10 cellular contexts compared by ENCODE assay signal in the genomic region with DNA sequence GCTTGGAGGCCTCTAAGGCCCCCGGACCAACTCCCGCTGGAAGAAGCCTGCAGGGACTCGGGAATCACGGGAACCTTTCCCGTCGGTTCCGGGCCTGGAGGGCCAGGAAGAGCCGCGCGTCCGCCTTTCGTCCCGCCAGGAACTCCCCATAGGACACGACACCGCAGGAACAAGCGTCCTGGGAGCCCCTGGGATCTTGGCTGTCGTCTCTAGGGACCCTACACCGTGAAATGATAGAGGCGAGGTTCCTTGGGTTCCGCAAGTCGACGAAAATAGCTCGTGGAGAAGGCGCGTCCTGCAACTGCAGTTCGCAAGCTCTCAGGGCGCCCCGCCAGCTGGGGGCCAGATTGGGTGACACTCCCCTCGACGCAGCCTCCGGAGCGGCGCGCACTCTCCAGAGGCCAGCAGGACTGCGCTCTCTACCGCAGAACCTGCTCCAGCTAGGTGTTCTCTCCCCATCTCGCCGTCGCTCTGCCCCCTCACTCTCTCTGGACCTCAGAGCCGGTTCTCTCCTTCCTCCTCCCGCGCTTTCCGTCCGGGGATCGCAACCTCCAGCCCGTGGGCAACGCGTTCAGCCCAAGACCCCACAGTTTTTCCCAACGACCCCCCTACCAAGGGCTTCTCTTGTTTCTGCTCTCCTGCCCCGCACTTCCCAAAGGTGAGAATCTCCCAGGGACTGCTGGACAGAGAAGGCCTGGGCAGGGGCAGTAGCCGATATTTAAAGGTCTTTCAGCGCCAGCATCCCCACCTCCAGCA. TPM values are rescaled to one million over a fixed set of nuclear protein-coding genes. Genes with fewer than 3 reads are reported as not detected.
DNase-seq lines count a peak whose midpoint lies in the region; ATAC-seq, FAIRE-seq and TF ChIP-seq lines count a peak whose summit lies in the region.
"Had no signal": no experiment of that assay in that cellular context is flagged by ENCODE, and none has a peak within 500 bp of the region (broad histone marks: within the 10 kb centered on the region; RNA-seq: fewer than 3 reads in every experiment).

No MANE protein-coding gene starts in this region.

- BruUV-seq in PC-3 (replicated peaks; lab: Mats Ljungman, UMichigan) = no TSS peak

- ATAC-seq in PC-3 (no peak), pancreas (peak in 3 of 4 donors; percentile 6 to 16 (median 15)), GM21576 (IDR thresholded peaks at IDR 0.05; ENCODE audit: unreplicated experiment) (no peak), GM21619 (IDR thresholded peaks at IDR 0.05; ENCODE audit: unreplicated experiment) (no peak)

- intact Hi-C loops in PC-3 (cut with micrococcal nuclease) = loop anchor here (10.0 kb wide), 1 partner anchor 521 kb away; no protein-coding TSS in a partner anchor
- intact Hi-C loops in pancreas (cut with DNase I) = no loop called here

- no peaks in the 10 kb centered on the region for H4K20me1 ChIP-seq in DOHH2 (ENCODE audit: control insufficient read depth, insufficient read depth, low read depth, low read length)
- H4K20me1 ChIP-seq in PC-3 (ENCODE audit: low read length) = no peaks in the 10 kb centered on the region

- H3K27ac ChIP-seq in DOHH2 (ENCODE audit: low read depth, low read length) (no peak overlapping the region), PC-3 (ENCODE audit: low read length) (no peak overlapping the region), pancreas (no peak overlapping the region)

- peak overlapping the region; percentile 67 for H3K4me2 ChIP-seq in DOHH2 (ENCODE audit: low read length)
- H3K4me2 ChIP-seq in PC-3 (ENCODE audit: low read length) = peak overlapping the region; percentile 91

- no peaks in the 10 kb centered on the region for H3K9me3 ChIP-seq in DOHH2 (ENCODE audit: control insufficient read depth, insufficient read depth, low read length)
- H3K9me3 ChIP-seq in PC-3 (ENCODE audit: low read length) = no peaks in the 10 kb centered on the region
- no peaks in the 10 kb centered on the region for H3K9me3 ChIP-seq in pancreas

- no peaks in the 10 kb centered on the region for H3K9me2 ChIP-seq in DOHH2 (replicated peaks; ENCODE audit: control insufficient read depth, low read length)
- no peaks in the 10 kb centered on the region for H3K9me2 ChIP-seq in PC-3 (replicated peaks; ENCODE audit: low read length)

- TF ChIP-seq CTCF in DOHH2 (IDR thresholded peaks at IDR 0.05; ENCODE audit: low read depth, low read length, poor library complexity, severe bottlenecking) (no peak), PC-3 (conservative IDR thresholded peaks at IDR 0.05; ENCODE audit: low read depth, low read length) (no peak), pancreas (IDR thresholded peaks at IDR 0.05) (no peak)

- CTCF ChIA-PET in PC-3 (lab: Charles Lee) = no interaction called here

- H3K4me3 ChIP-seq in DOHH2 (ENCODE audit: low read length) (peak overlapping the region; percentile 71), PC-3 (ENCODE audit: low read length) (peak overlapping the region; percentile 91), pancreas (peak overlapping the region; percentile 6 to 65 (median 32))
- H3K4me3 ChIP-seq: K562 had no signal

- H3K79me2 ChIP-seq in DOHH2 (ENCODE audit: control insufficient read depth, low read length) (no peaks in the 10 kb centered on the region), PC-3 (ENCODE audit: low read length) (peaks cover 21% of the 10 kb centered on the region)

- FAIRE-seq in pancreas (lab: Jason Lieb, UNC) = no peak
- FAIRE-seq: K562 had no signal

- no peak overlapping the region for H3K9ac ChIP-seq in PC-3 (ENCODE audit: low read length)

- peak overlapping the region; percentile 90 for H2AFZ ChIP-seq in PC-3 (ENCODE audit: low read length)

- no peaks in the 10 kb centered on the region for H3F3A ChIP-seq in DOHH2 (ENCODE audit: control insufficient read depth, insufficient read depth)
- H3F3A ChIP-seq in PC-3 (ENCODE audit: low read length, unreplicated experiment) = no peaks in the 10 kb centered on the region

- POLR2A ChIA-PET in PC-3 (lab: Charles Lee; ENCODE audit: unreplicated experiment) = interaction anchor here (0.6 to 0.7 kb wide), 2 partner anchors 9 to 150 kb away, joined by 3 read pairs; no protein-coding TSS in a partner anchor

- H3K4me1 ChIP-seq in DOHH2 (ENCODE audit: control insufficient read depth, low read length) = peaks cover 9% of the 10 kb centered on the region; the same call in 1 of the 2 replicates
- 0 out of 2 replicates have a peak, but pooled peaks cover 4% of the 10 kb centered on the region for H3K4me1 ChIP-seq in PC-3 (ENCODE audit: insufficient read depth, low read length)
- H3K4me1 ChIP-seq in pancreas = peaks cover 0 to 11% (median 0%) of the 10 kb centered on the region in 3 donors

- H3K27me3 ChIP-seq in DOHH2 (ENCODE audit: control insufficient read depth, low read length) (peaks cover 23% of the 10 kb centered on the region), PC-3 (ENCODE audit: low read length) (no peaks in the 10 kb centered on the region), pancreas (no peaks in the 10 kb centered on the region)

- no peaks in the 10 kb centered on the region for H3K36me3 ChIP-seq in DOHH2 (ENCODE audit: control insufficient read depth, low read length)
- H3K36me3 ChIP-seq in PC-3 (ENCODE audit: low read depth, low read length) = no peaks in the 10 kb centered on the region
- no peaks in the 10 kb centered on the region for H3K36me3 ChIP-seq in pancreas

- DNase-seq in PC-3 (no peak), fibroblast of gingiva (ENCODE audit: low read depth) (peak; percentile 22), pancreas (peak in 4 of 6 donors; percentile 20 to 79 (median 60)), SK-N-DZ (ENCODE audit: low spot score) (no peak), NCI-H2029 (lab: John Stamatoyannopoulos, UW) (no peak)

- WGBS in pancreas, 2 donors = 7 to 8% methylated on average over 49 to 52 of the region's 52 CpGs

RNA-seq across cellular contexts. Expression of a gene that starts 0.8 kb away (rescaled TPM):
- total RNA-seq in PC-3 (2014; rRNA removed) (8.7 and 16.5 TPM in 2 replicates), pancreas (1 to 10 TPM in 5 of 6 donors, under 1 TPM in 1; 0.59 to 4.6 (median 2.0) TPM)
- 1 to 10 TPM; 1.9 to 2.0 TPM for polyA plus RNA-seq in pancreas
- polyA plus RNA-seq in SK-N-DZ (2014; cell fraction: cytosol; rRNA removed) = 1.0 and 1.6 TPM in 2 replicates
- polyA plus RNA-seq in SK-N-DZ (2014; cell fraction: nucleus; rRNA removed) = 0.62 and 1.5 TPM in 2 replicates
- total RNA-seq: K562, mononuclear cell had no signal
- polyA plus RNA-seq: K562 had no signal

Comparison
In these comparisons a context has a peak if more than half of its experiments do, and no peak if none do; other contexts are left out.
1. H3K4me3 ChIP-seq: peak in every context shown above with its lines; median percentile 91 in PC-3; 71 in DOHH2; 32 in pancreas.
2. ATAC-seq: peak in pancreas (3 of 4); none in PC-3 (single experiment), GM21576 (single experiment) and GM21619 (single experiment).
3. DNase-seq: peak in fibroblast of gingiva (single experiment) and pancreas (4 of 6); none in PC-3 (single experiment), SK-N-DZ (single experiment) and NCI-H2029 (single experiment).